Comparison of ENCODE assay signal across 13 cellular contexts in genomic region chr4:151012376-151012775, GRCh38. TPM values are rescaled to one million over a fixed set of nuclear protein-coding genes. Genes with fewer than 3 reads are reported as not detected.
DNase-seq lines count a peak whose midpoint lies in the region; ATAC-seq and TF ChIP-seq lines count a peak whose summit lies in the region.
"Had no signal": no experiment of that assay in that cellular context is flagged by ENCODE, and none has a peak within 500 bp of the region (broad histone marks: within the 10 kb centered on the region; RNA-seq: fewer than 3 reads in every experiment).

No MANE protein-coding gene starts in this region.

- TF ChIP-seq POLR2A in vagina (IDR thresholded peaks at IDR 0.05) = no peak

- no peaks in the 10 kb centered on the region for H3K9me3 ChIP-seq in cardiac muscle cell (ENCODE audit: low read depth)
- H3K9me3 ChIP-seq in T-helper 17 cell (ENCODE audit: control insufficient read depth, low read length, poor library complexity, severe bottlenecking) = no peaks in the 10 kb centered on the region
- H3K9me3 ChIP-seq in vagina = no peaks in the 10 kb centered on the region

- peak overlapping the region; percentile 45 for H3K27ac Mint-ChIP-seq in T-helper 17 cell

- no peak for TF ChIP-seq CTCF in cardiac muscle cell (IDR thresholded peaks at IDR 0.05; ENCODE audit: low read depth, low read length)
- TF ChIP-seq CTCF in epithelial cell of esophagus (IDR thresholded peaks at IDR 0.05; ENCODE audit: insufficient read depth, low read depth, low read length, missing control alignments) = no peak
- TF ChIP-seq CTCF in vagina (IDR thresholded peaks at IDR 0.05) = no peak

- H3K4me1 ChIP-seq in cardiac muscle cell (ENCODE audit: low read depth) (peaks cover 15% of the 10 kb centered on the region), vagina (peaks cover 21% of the 10 kb centered on the region)

- ATAC-seq in Right ventricle myocardium superior (ENCODE audit: poor library complexity) (no peak), T-helper 17 cell (no peak), GM18909 (IDR thresholded peaks at IDR 0.05; ENCODE audit: poor library complexity, unreplicated experiment) (no peak)

- DNase-seq in cardiac muscle cell (ENCODE audit: low read depth in 1 of 2, low spot score in 1 of 2) (no peak), Right ventricle myocardium superior (no peak), T-helper 17 cell (no peak), epithelial cell of esophagus (ENCODE audit: low read depth) (no peak), vagina (ENCODE audit: extremely low spot score in 2 of 2) (no peak), COR-L47 (lab: John Stamatoyannopoulos, UW) (no peak), HEK293T (ENCODE audit: extremely low spot score) (no peak)
- DNase-seq: activated naive CD4-positive, alpha-beta T cell treated with anti-CD3 and anti-CD28 coated beads, Interleukin-2, amount 50 U/mL, for 16 hours; C1 segment of cervical spinal cord; dorsolateral prefrontal cortex; midbrain; NCI-H1694 treated with DMSO at 0.1 percent for 48 hours had no signal

- no peaks in the 10 kb centered on the region for H3K36me3 Mint-ChIP-seq in T-helper 17 cell (ENCODE audit: low read depth)

- CTCF ChIA-PET in HEK293T (lab: Yijun Ruan, JAX) = interaction anchor here (0.7 kb wide), 1 partner anchor 758 kb away, joined by 3 read pairs; no protein-coding TSS in a partner anchor

- no peaks in the 10 kb centered on the region for H3K27me3 ChIP-seq in cardiac muscle cell
- no peaks in the 10 kb centered on the region for H3K27me3 ChIP-seq in vagina
- H3K27me3 ChIP-seq: dorsolateral prefrontal cortex had no signal

- intact Hi-C loops in Right ventricle myocardium superior (cut with DNase I) (no loop called here), vagina (cut with DNase I) (no loop called here)

- H3K36me3 ChIP-seq in cardiac muscle cell (no peaks in the 10 kb centered on the region), vagina (no peaks in the 10 kb centered on the region)

- H3K27me3 Mint-ChIP-seq in T-helper 17 cell = no peaks in the 10 kb centered on the region

- H3K4me3 ChIP-seq in cardiac muscle cell = peak overlapping the region; percentile 99
- peak overlapping the region; percentile 82 for H3K4me3 ChIP-seq in epithelial cell of esophagus (ENCODE audit: low read length)
- H3K4me3 ChIP-seq in vagina = no peak overlapping the region

- H3K27ac ChIP-seq in cardiac muscle cell = no peak overlapping the region
- no peak overlapping the region for H3K27ac ChIP-seq in vagina

- POLR2A ChIA-PET in HEK293T (lab: Yijun Ruan, JAX) = interaction anchor here (1.2 kb wide), 1 partner anchor 38 kb away, joined by 3 read pairs; no protein-coding TSS in a partner anchor

- H3K4me3 Mint-ChIP-seq in T-helper 17 cell = peak overlapping the region; percentile 99

- H3K4me1 Mint-ChIP-seq in T-helper 17 cell = peaks cover 25% of the 10 kb centered on the region

TF ChIP-seq in HEK293T, 16 proteins besides CTCF, POLR2A, EP300 and RAD21:
- TF ChIP-seq NFRKB (IDR thresholded peaks at IDR 0.05) = no peak
- no peak for TF ChIP-seq BHLHE40 (IDR thresholded peaks at IDR 0.05; ENCODE audit: borderline replicate concordance)
- no peak for TF ChIP-seq L3MBTL2 (conservative IDR thresholded peaks at IDR 0.05)
- no peak for TF ChIP-seq PKNOX1 (IDR thresholded peaks at IDR 0.05)

RNA-seq across cellular contexts. Expression of gene LRBA, which starts 2.7 kb away (rescaled TPM):
- total RNA-seq in cardiac muscle cell = 42.1 and 58.8 TPM in 2 replicates
- polyA plus RNA-seq in cardiac muscle cell = 17.7 and 21.3 TPM in 2 replicates
- total RNA-seq in Right ventricle myocardium superior = 17.9 TPM
- 10 to 100 TPM; 76.3 to 86.9 TPM for total RNA-seq in T-helper 17 cell
- 68.0 TPM for total RNA-seq in vagina

Comparison
In these comparisons a context has a peak if more than half of its experiments do, and no peak if none do; other contexts are left out.
1. H3K4me3 ChIP-seq: peak in cardiac muscle cell (single experiment) and epithelial cell of esophagus (single experiment); none in vagina (0 of 2).